1 cellular context compared by ENCODE assay signal in the genomic region with DNA sequence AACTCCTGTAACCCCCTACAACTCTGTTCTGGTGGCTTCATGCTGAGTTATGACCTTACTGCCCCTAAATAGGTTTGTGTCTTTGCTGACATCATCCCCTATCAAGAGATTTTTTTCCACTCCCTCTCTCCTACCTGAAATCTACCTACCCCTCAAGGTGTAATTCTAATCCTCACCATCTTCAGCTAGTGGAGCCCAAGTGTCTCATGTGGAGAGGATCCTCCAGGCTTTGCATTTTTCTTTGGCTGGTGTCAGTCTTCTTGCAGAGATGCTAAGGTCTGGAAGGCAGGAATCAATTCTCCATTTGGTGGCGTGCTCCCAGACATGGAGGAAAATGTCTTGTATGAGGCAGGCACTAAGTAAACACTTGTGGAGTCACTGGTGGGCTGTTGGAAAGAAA.
TF ChIP-seq lines count a peak whose summit lies in the region.

No MANE protein-coding gene starts in this region.

TF ChIP-seq in GM23338, 12 proteins besides CTCF, POLR2A, EP300 and RAD21 (continued from another document):
- TF ChIP-seq, protein P1, sequence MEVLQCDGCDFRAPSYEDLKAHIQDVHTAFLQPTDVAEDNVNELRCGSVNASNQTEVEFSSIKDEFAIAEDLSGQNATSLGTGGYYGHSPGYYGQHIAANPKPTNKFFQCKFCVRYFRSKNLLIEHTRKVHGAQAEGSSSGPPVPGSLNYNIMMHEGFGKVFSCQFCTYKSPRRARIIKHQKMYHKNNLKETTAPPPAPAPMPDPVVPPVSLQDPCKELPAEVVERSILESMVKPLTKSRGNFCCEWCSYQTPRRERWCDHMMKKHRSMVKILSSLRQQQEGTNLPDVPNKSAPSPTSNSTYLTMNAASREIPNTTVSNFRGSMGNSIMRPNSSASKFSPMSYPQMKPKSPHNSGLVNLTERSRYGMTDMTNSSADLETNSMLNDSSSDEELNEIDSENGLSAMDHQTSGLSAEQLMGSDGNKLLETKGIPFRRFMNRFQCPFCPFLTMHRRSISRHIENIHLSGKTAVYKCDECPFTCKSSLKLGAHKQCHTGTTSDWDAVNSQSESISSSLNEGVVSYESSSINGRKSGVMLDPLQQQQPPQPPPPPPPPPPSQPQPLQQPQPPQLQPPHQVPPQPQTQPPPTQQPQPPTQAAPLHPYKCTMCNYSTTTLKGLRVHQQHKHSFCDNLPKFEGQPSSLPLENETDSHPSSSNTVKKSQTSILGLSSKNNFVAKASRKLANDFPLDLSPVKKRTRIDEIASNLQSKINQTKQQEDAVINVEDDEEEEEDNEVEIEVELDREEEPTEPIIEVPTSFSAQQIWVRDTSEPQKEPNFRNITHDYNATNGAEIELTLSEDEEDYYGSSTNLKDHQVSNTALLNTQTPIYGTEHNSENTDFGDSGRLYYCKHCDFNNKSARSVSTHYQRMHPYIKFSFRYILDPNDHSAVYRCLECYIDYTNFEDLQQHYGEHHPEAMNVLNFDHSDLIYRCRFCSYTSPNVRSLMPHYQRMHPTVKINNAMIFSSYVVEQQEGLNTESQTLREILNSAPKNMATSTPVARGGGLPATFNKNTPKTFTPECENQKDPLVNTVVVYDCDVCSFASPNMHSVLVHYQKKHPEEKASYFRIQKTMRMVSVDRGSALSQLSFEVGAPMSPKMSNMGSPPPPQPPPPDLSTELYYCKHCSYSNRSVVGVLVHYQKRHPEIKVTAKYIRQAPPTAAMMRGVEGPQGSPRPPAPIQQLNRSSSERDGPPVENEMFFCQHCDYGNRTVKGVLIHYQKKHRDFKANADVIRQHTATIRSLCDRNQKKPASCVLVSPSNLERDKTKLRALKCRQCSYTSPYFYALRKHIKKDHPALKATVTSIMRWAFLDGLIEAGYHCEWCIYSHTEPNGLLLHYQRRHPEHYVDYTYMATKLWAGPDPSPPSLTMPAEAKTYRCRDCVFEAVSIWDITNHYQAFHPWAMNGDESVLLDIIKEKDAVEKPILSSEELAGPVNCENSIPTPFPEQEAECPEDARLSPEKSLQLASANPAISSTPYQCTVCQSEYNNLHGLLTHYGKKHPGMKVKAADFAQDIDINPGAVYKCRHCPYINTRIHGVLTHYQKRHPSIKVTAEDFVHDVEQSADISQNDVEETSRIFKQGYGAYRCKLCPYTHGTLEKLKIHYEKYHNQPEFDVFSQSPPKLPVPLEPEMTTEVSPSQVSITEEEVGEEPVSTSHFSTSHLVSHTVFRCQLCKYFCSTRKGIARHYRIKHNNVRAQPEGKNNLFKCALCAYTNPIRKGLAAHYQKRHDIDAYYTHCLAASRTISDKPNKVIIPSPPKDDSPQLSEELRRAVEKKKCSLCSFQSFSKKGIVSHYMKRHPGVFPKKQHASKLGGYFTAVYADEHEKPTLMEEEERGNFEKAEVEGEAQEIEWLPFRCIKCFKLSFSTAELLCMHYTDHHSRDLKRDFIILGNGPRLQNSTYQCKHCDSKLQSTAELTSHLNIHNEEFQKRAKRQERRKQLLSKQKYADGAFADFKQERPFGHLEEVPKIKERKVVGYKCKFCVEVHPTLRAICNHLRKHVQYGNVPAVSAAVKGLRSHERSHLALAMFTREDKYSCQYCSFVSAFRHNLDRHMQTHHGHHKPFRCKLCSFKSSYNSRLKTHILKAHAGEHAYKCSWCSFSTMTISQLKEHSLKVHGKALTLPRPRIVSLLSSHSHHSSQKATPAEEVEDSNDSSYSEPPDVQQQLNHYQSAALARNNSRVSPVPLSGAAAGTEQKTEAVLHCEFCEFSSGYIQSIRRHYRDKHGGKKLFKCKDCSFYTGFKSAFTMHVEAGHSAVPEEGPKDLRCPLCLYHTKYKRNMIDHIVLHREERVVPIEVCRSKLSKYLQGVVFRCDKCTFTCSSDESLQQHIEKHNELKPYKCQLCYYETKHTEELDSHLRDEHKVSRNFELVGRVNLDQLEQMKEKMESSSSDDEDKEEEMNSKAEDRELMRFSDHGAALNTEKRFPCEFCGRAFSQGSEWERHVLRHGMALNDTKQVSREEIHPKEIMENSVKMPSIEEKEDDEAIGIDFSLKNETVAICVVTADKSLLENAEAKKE (CRISPR knock-in tag; IDR thresholded peaks at IDR 0.05): no peak
- TF ChIP-seq, protein P2, sequence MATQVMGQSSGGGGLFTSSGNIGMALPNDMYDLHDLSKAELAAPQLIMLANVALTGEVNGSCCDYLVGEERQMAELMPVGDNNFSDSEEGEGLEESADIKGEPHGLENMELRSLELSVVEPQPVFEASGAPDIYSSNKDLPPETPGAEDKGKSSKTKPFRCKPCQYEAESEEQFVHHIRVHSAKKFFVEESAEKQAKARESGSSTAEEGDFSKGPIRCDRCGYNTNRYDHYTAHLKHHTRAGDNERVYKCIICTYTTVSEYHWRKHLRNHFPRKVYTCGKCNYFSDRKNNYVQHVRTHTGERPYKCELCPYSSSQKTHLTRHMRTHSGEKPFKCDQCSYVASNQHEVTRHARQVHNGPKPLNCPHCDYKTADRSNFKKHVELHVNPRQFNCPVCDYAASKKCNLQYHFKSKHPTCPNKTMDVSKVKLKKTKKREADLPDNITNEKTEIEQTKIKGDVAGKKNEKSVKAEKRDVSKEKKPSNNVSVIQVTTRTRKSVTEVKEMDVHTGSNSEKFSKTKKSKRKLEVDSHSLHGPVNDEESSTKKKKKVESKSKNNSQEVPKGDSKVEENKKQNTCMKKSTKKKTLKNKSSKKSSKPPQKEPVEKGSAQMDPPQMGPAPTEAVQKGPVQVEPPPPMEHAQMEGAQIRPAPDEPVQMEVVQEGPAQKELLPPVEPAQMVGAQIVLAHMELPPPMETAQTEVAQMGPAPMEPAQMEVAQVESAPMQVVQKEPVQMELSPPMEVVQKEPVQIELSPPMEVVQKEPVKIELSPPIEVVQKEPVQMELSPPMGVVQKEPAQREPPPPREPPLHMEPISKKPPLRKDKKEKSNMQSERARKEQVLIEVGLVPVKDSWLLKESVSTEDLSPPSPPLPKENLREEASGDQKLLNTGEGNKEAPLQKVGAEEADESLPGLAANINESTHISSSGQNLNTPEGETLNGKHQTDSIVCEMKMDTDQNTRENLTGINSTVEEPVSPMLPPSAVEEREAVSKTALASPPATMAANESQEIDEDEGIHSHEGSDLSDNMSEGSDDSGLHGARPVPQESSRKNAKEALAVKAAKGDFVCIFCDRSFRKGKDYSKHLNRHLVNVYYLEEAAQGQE (IDR thresholded peaks at IDR 0.05; ENCODE audit: unreplicated experiment): no peak
- no peak for TF ChIP-seq CREB1 (CRISPR knock-in tag; IDR thresholded peaks at IDR 0.05; ENCODE audit: low read depth)
